Comparison of ENCODE assay signal across 15 cellular contexts in genomic region chr5:62309107-62309506, GRCh38. TPM values are rescaled to one million over a fixed set of nuclear protein-coding genes. Genes with fewer than 3 reads are reported as not detected.
DNase-seq lines count a peak whose midpoint lies in the region; FAIRE-seq and TF ChIP-seq lines count a peak whose summit lies in the region.
"Had no signal": no experiment of that assay in that cellular context is flagged by ENCODE, and none has a peak within 500 bp of the region (broad histone marks: within the 10 kb centered on the region; RNA-seq: fewer than 3 reads in every experiment).

No MANE protein-coding gene starts in this region.

- H3K27me3 ChIP-seq in smooth muscle cell (ENCODE audit: low read depth) = no peaks in the 10 kb centered on the region
- H3K27me3 ChIP-seq: upper lobe of right lung had no signal

- CTCF ChIA-PET in activated CD4-positive, alpha-beta T cell treated with anti-CD3 and anti-CD28 coated beads, Interleukin-2, amount 10 ng/mL, durations not matched to agents 7 days and 5 days (lab: Charles Lee) = interaction anchor here (0.7 to 1.4 kb wide), 3 partner anchors 12 to 98 kb away, joined by 3 read pairs; no protein-coding TSS in a partner anchor

- TF ChIP-seq POLR2A in NB4 (IDR thresholded peaks at IDR 0.05; ENCODE audit: extremely low read depth, insufficient read length) = no peak

- no peak overlapping the region for H2AFZ ChIP-seq in smooth muscle cell (ENCODE audit: low read depth)

- FAIRE-seq in GM19239 (lab: Jason Lieb, UNC) = no peak

- H3K36me3 ChIP-seq in smooth muscle cell (ENCODE audit: low read depth) = no peaks in the 10 kb centered on the region
- H3K36me3 ChIP-seq: upper lobe of right lung had no signal

- H3K9me3 ChIP-seq in smooth muscle cell (replicated peaks; ENCODE audit: low read depth) = no peaks in the 10 kb centered on the region
- H3K9me3 ChIP-seq: HAP-1, upper lobe of right lung had no signal

- POLR2A ChIA-PET in activated CD4-positive, alpha-beta T cell treated with anti-CD3 and anti-CD28 coated beads, Interleukin-2, amount 10 ng/mL, durations not matched to agents 7 days and 5 days (lab: Charles Lee) = interaction anchor here (0.7 kb wide), 1 partner anchor 42 kb away, joined by 14 read pairs; no protein-coding TSS in a partner anchor

- H3K27ac Mint-ChIP-seq in activated CD4-positive, alpha-beta T cell treated with anti-CD3 and anti-CD28 coated beads, Interleukin-2, amount 10 ng/mL, durations not matched to agents 7 days and 5 days = no peak overlapping the region
- peak overlapping the region; percentile 58 for H3K27ac Mint-ChIP-seq in activated T-helper 2 cell treated with anti-CD3 and anti-CD28 coated beads, Interferon-gamma antibody, Interleukin-2, Interleukin-4, amounts not matched to agents 10 μg/mL and 5 μg/mL and 100 μg/mL, durations not matched to agents 14 hours and 24 hours and 36 hours

- H3K4me1 ChIP-seq in smooth muscle cell (ENCODE audit: low read depth) = peaks cover 17% of the 10 kb centered on the region

- H3K4me3 ChIP-seq in NB4 (ENCODE audit: low read depth, low read length) = no peak overlapping the region
- no peak overlapping the region for H3K4me3 ChIP-seq in smooth muscle cell
- H3K4me3 ChIP-seq: HAP-1, upper lobe of right lung had no signal

- peaks cover 71% of the 10 kb centered on the region for H4K20me1 ChIP-seq in smooth muscle cell (ENCODE audit: low read depth)

- intact Hi-C loops in activated T-helper 2 cell treated with anti-CD3 and anti-CD28 coated beads, Interferon-gamma antibody, Interleukin-2, Interleukin-4, amounts not matched to agents 10 μg/mL and 5 μg/mL and 100 μg/mL, durations not matched to agents 14 hours and 24 hours and 36 hours (cut with micrococcal nuclease) = loop anchor here (5.0 kb wide), 2 partner anchors 72 to 977 kb away; partner anchors contain the start of gene ZSWIM6

- peak overlapping the region; percentile 10 for H3K27ac ChIP-seq in smooth muscle cell (ENCODE audit: low read depth)
- H3K27ac ChIP-seq: upper lobe of right lung had no signal

- WGBS in smooth muscle cell (ENCODE audit: low lambda C conversion rate) = 92% methylated on average over 4 of the region's 4 CpGs

- TF ChIP-seq CTCF in NB4 (IDR thresholded peaks at IDR 0.05; ENCODE audit: low read depth, low read length) = no peak
- no peak for TF ChIP-seq CTCF in smooth muscle cell (IDR thresholded peaks at IDR 0.05; ENCODE audit: borderline replicate concordance, insufficient read depth, poor library complexity, severe bottlenecking)

- peaks cover 51% of the 10 kb centered on the region for H3K36me3 Mint-ChIP-seq in activated CD4-positive, alpha-beta T cell treated with anti-CD3 and anti-CD28 coated beads, Interleukin-2, amount 10 ng/mL, durations not matched to agents 7 days and 5 days (ENCODE audit: low read depth)
- peaks cover 67% of the 10 kb centered on the region for H3K36me3 Mint-ChIP-seq in activated T-helper 2 cell treated with anti-CD3 and anti-CD28 coated beads, Interferon-gamma antibody, Interleukin-2, Interleukin-4, amounts not matched to agents 10 μg/mL and 5 μg/mL and 100 μg/mL, durations not matched to agents 14 hours and 24 hours and 36 hours (ENCODE audit: low read depth)

- H3K4me3 Mint-ChIP-seq in activated CD4-positive, alpha-beta T cell treated with anti-CD3 and anti-CD28 coated beads, Interleukin-2, amount 10 ng/mL, durations not matched to agents 7 days and 5 days = peak overlapping the region; percentile 40
- peak overlapping the region; percentile 69 for H3K4me3 Mint-ChIP-seq in activated T-helper 2 cell treated with anti-CD3 and anti-CD28 coated beads, Interferon-gamma antibody, Interleukin-2, Interleukin-4, amounts not matched to agents 10 μg/mL and 5 μg/mL and 100 μg/mL, durations not matched to agents 14 hours and 24 hours and 36 hours (ENCODE audit: low read depth)

- peaks cover 7% of the 10 kb centered on the region for H3F3A ChIP-seq in smooth muscle cell (ENCODE audit: low read depth)

- H3K9me3 Mint-ChIP-seq in activated CD4-positive, alpha-beta T cell treated with anti-CD3 and anti-CD28 coated beads, Interleukin-2, amount 10 ng/mL, durations not matched to agents 7 days and 5 days = peaks cover 4% of the 10 kb centered on the region
- no peaks in the 10 kb centered on the region for H3K9me3 Mint-ChIP-seq in activated T-helper 2 cell treated with anti-CD3 and anti-CD28 coated beads, Interferon-gamma antibody, Interleukin-2, Interleukin-4, amounts not matched to agents 10 μg/mL and 5 μg/mL and 100 μg/mL, durations not matched to agents 14 hours and 24 hours and 36 hours

- H3K9ac ChIP-seq in smooth muscle cell (ENCODE audit: low read depth) = no peak overlapping the region

- no peaks in the 10 kb centered on the region for H3K27me3 Mint-ChIP-seq in activated CD4-positive, alpha-beta T cell treated with anti-CD3 and anti-CD28 coated beads, Interleukin-2, amount 10 ng/mL, durations not matched to agents 7 days and 5 days
- H3K27me3 Mint-ChIP-seq in activated T-helper 2 cell treated with anti-CD3 and anti-CD28 coated beads, Interferon-gamma antibody, Interleukin-2, Interleukin-4, amounts not matched to agents 10 μg/mL and 5 μg/mL and 100 μg/mL, durations not matched to agents 14 hours and 24 hours and 36 hours (ENCODE audit: low read depth) = no peaks in the 10 kb centered on the region

- DNase-seq in activated CD4-positive, alpha-beta T cell treated with anti-CD3 and anti-CD28 coated beads, Interleukin-2, amount 10 ng/mL, durations not matched to agents 7 days and 5 days = no peak
- DNase-seq in activated CD4-positive, alpha-beta T cell treated with anti-CD3 and anti-CD28 coated beads for 4 hours = no peak
- peak; percentile 50 for DNase-seq in NB4 (ENCODE audit: low read depth)
- no peak for DNase-seq in activated T-helper 2 cell treated with anti-CD3 and anti-CD28 coated beads, Interferon-gamma antibody, Interleukin-2, Interleukin-4, amounts not matched to agents 10 μg/mL and 5 μg/mL and 100 μg/mL, durations not matched to agents 14 hours and 24 hours and 36 hours (ENCODE audit: low spot score)
- no peak for DNase-seq in smooth muscle cell (lab: John Stamatoyannopoulos, UW; ENCODE audit: unreplicated experiment)
- no peak for DNase-seq in cortex of kidney (lab: John Stamatoyannopoulos, UW)
- DNase-seq in HuH-7.5 (ENCODE audit: low spot score) = no peak
- no peak for DNase-seq in GM19239 (ENCODE audit: insufficient read length, low spot score)
- DNase-seq: activated CD8-positive, alpha-beta memory T cell treated with anti-CD3 and anti-CD28 coated beads for 24 hours; Calu3; GDM1; NCI-H82; stimulated activated CD4-positive, alpha-beta T cell treated with anti-CD3 and anti-CD28 coated beads, Interleukin-4, amount 100 ng/mL, for 24 hours; upper lobe of right lung had no signal

- peaks cover 81% of the 10 kb centered on the region for H3K79me2 ChIP-seq in smooth muscle cell (ENCODE audit: low read depth)

- H3K4me1 Mint-ChIP-seq in activated CD4-positive, alpha-beta T cell treated with anti-CD3 and anti-CD28 coated beads, Interleukin-2, amount 10 ng/mL, durations not matched to agents 7 days and 5 days = peaks cover 71% of the 10 kb centered on the region
- peaks cover 64% of the 10 kb centered on the region for H3K4me1 Mint-ChIP-seq in activated T-helper 2 cell treated with anti-CD3 and anti-CD28 coated beads, Interferon-gamma antibody, Interleukin-2, Interleukin-4, amounts not matched to agents 10 μg/mL and 5 μg/mL and 100 μg/mL, durations not matched to agents 14 hours and 24 hours and 36 hours (ENCODE audit: low read depth)

- no peak overlapping the region for H3K4me2 ChIP-seq in smooth muscle cell

RNA-seq across cellular contexts. Expression of gene KIF2A, which starts 3.1 kb away (rescaled TPM):
- 100 to 1,000 TPM; 151 to 204 TPM for total RNA-seq in activated CD4-positive, alpha-beta T cell treated with anti-CD3 and anti-CD28 coated beads, Interleukin-2, amount 10 ng/mL, durations not matched to agents 7 days and 5 days
- total RNA-seq in activated T-helper 2 cell treated with anti-CD3 and anti-CD28 coated beads, Interferon-gamma antibody, Interleukin-2, Interleukin-4, amounts not matched to agents 10 μg/mL and 5 μg/mL and 100 μg/mL, durations not matched to agents 14 hours and 24 hours and 36 hours = 285 and 294 TPM in 2 replicates
- 67.8 and 89.2 TPM in 2 replicates for total RNA-seq in smooth muscle cell
- polyA plus RNA-seq in smooth muscle cell = 34.4 and 36.4 TPM in 2 replicates
